13 cellular contexts compared by ENCODE assay signal in genomic region chr5:167753725-167754490, GRCh38.
"Had no signal": no experiment of that assay in that cellular context is flagged by ENCODE, and none has a peak within 500 bp of the region (broad histone marks: within the 10 kb centered on the region; RNA-seq: fewer than 3 reads in every experiment).

No MANE protein-coding gene starts in this region.

- H3K4me1 ChIP-seq: gastroesophageal sphincter, right atrium auricular region had no signal

- H3K36me3 Mint-ChIP-seq: natural killer cell had no signal

- DNase-seq: effector memory CD8-positive, alpha-beta T cell; islet precursor cell; left cardiac atrium; natural killer cell; ovary; small intestine; stimulated activated CD4-positive, alpha-beta T cell treated with anti-CD3 and anti-CD28 coated beads, Interleukin-12 subunit alpha, Interleukin-12 subunit beta, amount 100 ng/mL, for 4 hours; stimulated activated naive CD4-positive, alpha-beta T cell treated with Interleukin-2 at 50 U/mL for 16 hours; trophoblast cell had no signal

- H3K9me3 Mint-ChIP-seq: dendritic cell treated with granulocyte-macrophage colony-stimulating factor and Interleukin-4, amounts not matched to agents 40 ng/mL and 50 ng/mL, for 4 days; neural crest cell had no signal

- H3K4me3 Mint-ChIP-seq: dendritic cell treated with granulocyte-macrophage colony-stimulating factor and Interleukin-4, amounts not matched to agents 40 ng/mL and 50 ng/mL, for 4 days; effector memory CD8-positive, alpha-beta T cell; natural killer cell; neural crest cell had no signal

- H3K27ac ChIP-seq: gastroesophageal sphincter, ovary, right atrium auricular region had no signal

- H3K4me1 Mint-ChIP-seq: natural killer cell, neural crest cell had no signal

- H3K27me3 ChIP-seq: ovary, right atrium auricular region had no signal

- H3K36me3 ChIP-seq: gastroesophageal sphincter, ovary, right atrium auricular region had no signal

- FAIRE-seq: small intestine had no signal

- H3K9me3 ChIP-seq: gastroesophageal sphincter, ovary, right atrium auricular region had no signal

- H3K4me3 ChIP-seq: gastroesophageal sphincter, ovary, right atrium auricular region had no signal

- H3K27me3 Mint-ChIP-seq: effector memory CD8-positive, alpha-beta T cell had no signal

- H3K27ac Mint-ChIP-seq: dendritic cell treated with granulocyte-macrophage colony-stimulating factor and Interleukin-4, amounts not matched to agents 40 ng/mL and 50 ng/mL, for 4 days; effector memory CD8-positive, alpha-beta T cell; natural killer cell had no signal
